Comparison of ENCODE assay signal across 19 cellular contexts in genomic region chr15:63038926-63039673, GRCh38. TPM values are rescaled to one million over a fixed set of nuclear protein-coding genes. Genes with fewer than 3 reads are reported as not detected.
DNase-seq lines count a peak whose midpoint lies in the region; ATAC-seq and TF ChIP-seq lines count a peak whose summit lies in the region.
"Had no signal": no experiment of that assay in that cellular context is flagged by ENCODE, and none has a peak within 500 bp of the region (broad histone marks: within the 10 kb centered on the region; RNA-seq: fewer than 3 reads in every experiment).

No MANE protein-coding gene starts in this region.

- no peak for DNase-seq in Caco-2
- DNase-seq in SK-N-SH, result no peak
- DNase-seq in fibroblast of the aortic adventitia (ENCODE audit: low read depth), result peak; percentile 78
- DNase-seq in psoas muscle, result no peak
- DNase-seq in NK-92 treated with Interleukin-12 subunit alpha and Interleukin-12 subunit beta, amount 100 ng/mL, for 24 hours (lab: John Stamatoyannopoulos, UW), result no peak
- DNase-seq in GF-D8 (lab: John Stamatoyannopoulos, UW), result no peak
- no peak for DNase-seq in NCI-H146 (lab: John Stamatoyannopoulos, UW)
- DNase-seq in NCI-H2171 treated with DMSO at 0.1 percent for 48 hours (lab: John Stamatoyannopoulos, UW), result no peak
- DNase-seq: activated CD4-positive, alpha-beta T cell treated with anti-CD3 and anti-CD28 coated beads, Interleukin-2, amount 10 ng/mL, durations not matched to agents 24 days and 14 days; activated naive CD8-positive, alpha-beta T cell treated with anti-CD3 and anti-CD28 coated beads, Interleukin-2, amount 10 ng/mL, durations not matched to agents 7 days and 5 days; BE2C; colonic mucosa; erythroblast; left ventricle myocardium inferior; naive thymus-derived CD8-positive, alpha-beta T cell; NCI-H1048; retina; SHP77; stimulated activated CD4-positive, alpha-beta T cell treated with anti-CD3 and anti-CD28 coated beads, Interleukin-2, amount 100 ng/mL, for 24 hours had no signal

- no peaks in the 10 kb centered on the region for H3K9me3 Mint-ChIP-seq in Caco-2 (ENCODE audit: unreplicated experiment)
- H3K9me3 Mint-ChIP-seq: activated CD4-positive, alpha-beta T cell treated with anti-CD3 and anti-CD28 coated beads, Interleukin-2, amount 10 ng/mL, durations not matched to agents 24 days and 14 days; activated naive CD8-positive, alpha-beta T cell treated with anti-CD3 and anti-CD28 coated beads, Interleukin-2, amount 10 ng/mL, durations not matched to agents 7 days and 5 days; naive thymus-derived CD8-positive, alpha-beta T cell had no signal

- H3K27ac ChIP-seq in SK-N-SH (ENCODE audit: low read depth in 2 of 2, low read length in 1 of 2), result peak overlapping the region; percentile 28 to 91; a peak in 3 of 4 replicates
- peak overlapping the region; percentile 94 for H3K27ac ChIP-seq in psoas muscle
- H3K27ac ChIP-seq: colonic mucosa, left ventricle myocardium inferior had no signal

- H4K20me1 ChIP-seq in SK-N-SH (ENCODE audit: insufficient read depth), result peaks cover 14% of the 10 kb centered on the region

- peaks cover 29% of the 10 kb centered on the region for H3K79me2 ChIP-seq in SK-N-SH (ENCODE audit: insufficient read depth)

- TF ChIP-seq CTCF in Caco-2 (IDR thresholded peaks at IDR 0.05; ENCODE audit: insufficient read depth in 1 of 2, low read depth in 1 of 2, low read length in 1 of 2, severe bottlenecking in 1 of 2, unreplicated experiment in 1 of 2) (no peak), SK-N-SH (IDR thresholded peaks at IDR 0.05) (no peak), fibroblast of the aortic adventitia (IDR thresholded peaks at IDR 0.05; ENCODE audit: insufficient read depth, low read length) (no peak), psoas muscle (IDR thresholded peaks at IDR 0.05) (no peak)

- H3K4me3 ChIP-seq in Caco-2 (ENCODE audit: low read depth, low read length) (no peak overlapping the region), SK-N-SH (ENCODE audit: low read depth in 2 of 2, low read length in 1 of 2) (no peak overlapping the region), fibroblast of the aortic adventitia (ENCODE audit: low read depth, low read length) (no peak overlapping the region), psoas muscle (no peak overlapping the region)
- H3K4me3 ChIP-seq: colonic mucosa, left ventricle myocardium inferior had no signal

- intact Hi-C loops in Caco-2 (cut with micrococcal nuclease; ENCODE audit: unreplicated experiment), result loop anchor here (1.0 kb wide), 1 partner anchor 41 kb away; no protein-coding TSS in a partner anchor
- intact Hi-C loops in psoas muscle (cut with DNase I), result no loop called here

- WGBS in SK-N-SH (ENCODE audit: low lambda C conversion rate), result 85% methylated on average over 5 of the region's 5 CpGs
- WGBS in psoas muscle, 3 donors, result 70 to 84% (median 73%) methylated on average over 5 of the region's 5 CpGs

- peak overlapping the region; percentile 29 for H3K27ac Mint-ChIP-seq in Caco-2 (ENCODE audit: unreplicated experiment)
- H3K27ac Mint-ChIP-seq: activated CD4-positive, alpha-beta T cell treated with anti-CD3 and anti-CD28 coated beads, Interleukin-2, amount 10 ng/mL, durations not matched to agents 24 days and 14 days; activated naive CD8-positive, alpha-beta T cell treated with anti-CD3 and anti-CD28 coated beads, Interleukin-2, amount 10 ng/mL, durations not matched to agents 7 days and 5 days; naive thymus-derived CD8-positive, alpha-beta T cell had no signal

- no TSS peak for BruUV-seq in Caco-2 (replicated peaks; lab: Mats Ljungman, UMichigan)

- POLR2A ChIA-PET in Caco-2 (lab: Charles Lee) (interaction anchor here (1.0 kb wide), 2 partner anchors 9 to 40 kb away, joined by 3 read pairs; no protein-coding TSS in a partner anchor), SK-N-SH (lab: Yijun Ruan, JAX) (interaction anchor here (0.6 kb wide), 1 partner anchor 21 kb away, joined by 3 read pairs; no protein-coding TSS in a partner anchor)

- peaks cover 19% of the 10 kb centered on the region for H3K4me1 Mint-ChIP-seq in Caco-2 (ENCODE audit: low read depth, unreplicated experiment)

- peak in 1 of 2 experiments; percentile 17; a peak in 1 of 4 replicates for TF ChIP-seq EP300 in SK-N-SH (IDR thresholded peaks at IDR 0.05; ENCODE audit: borderline replicate concordance in 1 of 2, low read depth in 1 of 2, low read length in 1 of 2)

- H3K27me3 ChIP-seq in Caco-2 (replicated peaks; ENCODE audit: control insufficient read depth, insufficient read depth, low read length), result no peaks in the 10 kb centered on the region
- no peaks in the 10 kb centered on the region for H3K27me3 ChIP-seq in SK-N-SH (ENCODE audit: insufficient read depth)
- peaks cover 0 to 4% (median 0%) of the 10 kb centered on the region in 3 donors for H3K27me3 ChIP-seq in psoas muscle (ENCODE audit: insufficient read depth in 3 of 3, low read length in 2 of 3)
- H3K27me3 ChIP-seq: BE2C, colonic mucosa had no signal

- H3K4me1 ChIP-seq in Caco-2 (peaks cover 39% of the 10 kb centered on the region), SK-N-SH (ENCODE audit: control insufficient read depth in 1 of 2, insufficient read depth in 2 of 2, low read depth in 1 of 2, low read length in 1 of 2) (peaks cover 6 to 24% of the 10 kb centered on the region in 2 experiments; a peak in 2 of 4 replicates), psoas muscle (peaks cover 22% of the 10 kb centered on the region)

- H3K4me2 ChIP-seq in SK-N-SH, result no peak overlapping the region

- peaks cover 27% of the 10 kb centered on the region for H3F3A ChIP-seq in SK-N-SH (replicated peaks; ENCODE audit: insufficient read depth)

- no peak for TF ChIP-seq RAD21 in SK-N-SH (IDR thresholded peaks at IDR 0.05; ENCODE audit: low read length)

- peaks cover 20% of the 10 kb centered on the region for H3K36me3 Mint-ChIP-seq in Caco-2 (ENCODE audit: insufficient read depth, unreplicated experiment)
- H3K36me3 Mint-ChIP-seq: activated naive CD8-positive, alpha-beta T cell treated with anti-CD3 and anti-CD28 coated beads, Interleukin-2, amount 10 ng/mL, durations not matched to agents 7 days and 5 days; naive thymus-derived CD8-positive, alpha-beta T cell had no signal

- no peak for ATAC-seq in psoas muscle
- ATAC-seq: naive thymus-derived CD8-positive, alpha-beta T cell had no signal

- H3K9ac ChIP-seq in SK-N-SH, result no peak overlapping the region

- no peak overlapping the region for H2AFZ ChIP-seq in SK-N-SH (ENCODE audit: low read depth)

- H3K9me3 ChIP-seq in Caco-2, result no peaks in the 10 kb centered on the region
- no peaks in the 10 kb centered on the region for H3K9me3 ChIP-seq in SK-N-SH
- no peaks in the 10 kb centered on the region for H3K9me3 ChIP-seq in psoas muscle
- H3K9me3 ChIP-seq: BE2C, colonic mucosa, left ventricle myocardium inferior had no signal

- H3K4me3 Mint-ChIP-seq in Caco-2 (ENCODE audit: unreplicated experiment), result no peak overlapping the region
- H3K4me3 Mint-ChIP-seq: activated CD4-positive, alpha-beta T cell treated with anti-CD3 and anti-CD28 coated beads, Interleukin-2, amount 10 ng/mL, durations not matched to agents 24 days and 14 days; activated naive CD8-positive, alpha-beta T cell treated with anti-CD3 and anti-CD28 coated beads, Interleukin-2, amount 10 ng/mL, durations not matched to agents 7 days and 5 days; naive thymus-derived CD8-positive, alpha-beta T cell had no signal

- CTCF ChIA-PET in Caco-2 (lab: Charles Lee), result no interaction called here
- CTCF ChIA-PET in SK-N-SH (lab: Yijun Ruan, JAX), result interaction anchor here (0.9 to 13.6 kb wide), 4 partner anchors 9 to 297 kb away, joined by 3 to 315 read pairs (median 12); no protein-coding TSS in a partner anchor

- H3K27me3 Mint-ChIP-seq in Caco-2 (ENCODE audit: insufficient read depth, unreplicated experiment), result no peaks in the 10 kb centered on the region

- H3K36me3 ChIP-seq in Caco-2 (ENCODE audit: control insufficient read depth, insufficient read depth, low read length), result no peaks in the 10 kb centered on the region
- peaks cover 4 to 13% of the 10 kb centered on the region in 2 experiments for H3K36me3 ChIP-seq in SK-N-SH (replicated peaks in 1 of 2; ENCODE audit: control insufficient read depth in 1 of 2, insufficient read depth in 2 of 2, low read length in 1 of 2)
- no peaks in the 10 kb centered on the region for H3K36me3 ChIP-seq in psoas muscle (ENCODE audit: insufficient read depth in 1 of 2, low read depth in 1 of 2)
- H3K36me3 ChIP-seq: colonic mucosa had no signal

- H3K9me2 ChIP-seq in SK-N-SH, result no peaks in the 10 kb centered on the region

TF ChIP-seq in SK-N-SH, 30 proteins besides CTCF, POLR2A, EP300 and RAD21 (continues in another document):
- peak; percentile 77 for TF ChIP-seq TCF12 (IDR thresholded peaks at IDR 0.05)
- no peak for TF ChIP-seq RFX5 (IDR thresholded peaks at IDR 0.05; ENCODE audit: low read length)
- peak; percentile 22; the same call in 1 of the 2 replicates for TF ChIP-seq POLR2AphosphoS5 (IDR thresholded peaks at IDR 0.05; ENCODE audit: low read depth, low read length)
- no peak for TF ChIP-seq ZBTB33 (IDR thresholded peaks at IDR 0.05; ENCODE audit: borderline replicate concordance, low read depth)

RNA-seq across cellular contexts. Expression of gene TPM1, which starts 3.4 kb away (rescaled TPM):
- total RNA-seq in Caco-2 (2022), result 193 and 209 TPM in 2 replicates
- polyA plus RNA-seq in SK-N-SH (2012; rRNA removed), result 1,371 and 1,764 TPM in 2 replicates
- 1,590 and 2,049 TPM in 2 replicates for polyA plus RNA-seq in SK-N-SH (2012; cell fraction: cytosol; rRNA removed)
- polyA plus RNA-seq in SK-N-SH (2012; cell fraction: nucleus; rRNA removed), result 2,523 and 2,991 TPM in 2 replicates
- total RNA-seq in fibroblast of the aortic adventitia (ENCODE audit: low replicate concordance), result 261 and 746 TPM in 2 replicates
- total RNA-seq in psoas muscle, result 1,000 to 10,000 TPM; 1,097 to 5,131 (median 2,563) TPM
- 1,000 to 10,000 TPM; 1,146 to 4,515 (median 3,805) TPM for polyA plus RNA-seq in psoas muscle
